Comparison of ENCODE assay signal across 7 cellular contexts in the genomic region with DNA sequence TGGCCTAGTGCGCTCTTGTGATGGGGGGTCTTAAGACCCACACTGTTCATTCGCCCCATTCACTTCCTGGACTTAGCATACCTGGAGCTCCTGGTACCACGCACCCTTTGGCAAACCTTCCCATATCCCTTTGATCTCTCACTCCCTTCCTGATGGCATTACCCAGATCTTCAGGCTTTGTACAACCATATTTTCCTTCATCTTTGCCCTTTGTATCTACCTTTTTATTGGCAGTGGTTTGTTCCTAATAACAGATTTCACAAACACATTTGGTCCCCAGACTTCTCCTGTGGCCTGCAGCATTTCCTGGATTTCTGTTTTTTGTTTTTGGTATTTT. TPM values are rescaled to one million over a fixed set of nuclear protein-coding genes. Genes with fewer than 3 reads are reported as not detected.
A peak's percentile ranks its signal among the peaks of the same experiment; 100 is the strongest.
DNase-seq lines count a peak whose midpoint lies in the region; ATAC-seq and TF ChIP-seq lines count a peak whose summit lies in the region.
"Had no signal": no experiment of that assay in that cellular context is flagged by ENCODE, and none has a peak within 500 bp of the region (broad histone marks: within the 10 kb centered on the region; RNA-seq: fewer than 3 reads in every experiment).

No MANE protein-coding gene starts in this region.

- 84 to 92% (median 85%) methylated on average over 3 of the region's 3 CpGs for WGBS in adrenal gland, 4 donors

- no peak overlapping the region for H3K4me3 ChIP-seq in adrenal gland

- H3K36me3 ChIP-seq in adrenal gland (replicated peaks in 1 of 2): no peaks in the 10 kb centered on the region

- H3K27ac ChIP-seq in adrenal gland (peak overlapping the region in 3 of 5 donors; percentile 22 to 74 (median 73)), temporal lobe (ENCODE audit: low read depth, low read length) (peak overlapping the region; percentile 82)

- H3K27me3 ChIP-seq in adrenal gland: no peaks in the 10 kb centered on the region

- no peak for TF ChIP-seq POLR2A in adrenal gland (IDR thresholded peaks at IDR 0.05)

- TF ChIP-seq CTCF in adrenal gland (IDR thresholded peaks at IDR 0.05): no peak

- intact Hi-C loops in adrenal gland (cut with DNase I): no loop called here
- intact Hi-C loops in left colon (cut with DNase I, micrococcal nuclease): no loop called here

- H3K9me3 ChIP-seq in adrenal gland (replicated peaks in 1 of 3): no peaks in the 10 kb centered on the region

- no peak for DNase-seq in adrenal gland
- no peak for DNase-seq in left colon
- DNase-seq in AG08395 (ENCODE audit: low spot score): no peak
- DNase-seq in DMS79 (lab: John Stamatoyannopoulos, UW): no peak
- DNase-seq: effector CD4-positive, alpha-beta T cell had no signal

- ATAC-seq in left colon: peak; percentile 78

- peaks cover 5 to 9% of the 10 kb centered on the region in 2 donors for H3K4me1 ChIP-seq in adrenal gland (replicated peaks in 1 of 2)

RNA-seq across cellular contexts. Expression of gene IFITM3, which starts 16.0 kb away (rescaled TPM):
- 100 to 1,000 TPM; 120 to 946 (median 395) TPM for total RNA-seq in adrenal gland
- polyA plus RNA-seq in adrenal gland: 1,000 to 10,000 TPM in 1 of 3 donors, 100 to 1,000 TPM in 2; 454 to 1,592 (median 502) TPM
- 100 to 1,000 TPM; 118 to 136 TPM for total RNA-seq in left colon
- 5.2 TPM for total RNA-seq in temporal lobe

RNA-seq across cellular contexts. Expression of gene IFITM1, which starts 22.8 kb away (rescaled TPM):
- total RNA-seq in adrenal gland (100 to 1,000 TPM in 3 of 8 donors, 10 to 100 TPM in 5; 52.8 to 238 (median 85.3) TPM), left colon (100 to 1,000 TPM in 1 of 2 donors, 10 to 100 TPM in 1; 85.6 to 127 TPM), temporal lobe (3.9 TPM)
- 100 to 1,000 TPM in 2 of 3 donors, 10 to 100 TPM in 1; 84.6 to 360 (median 139) TPM for polyA plus RNA-seq in adrenal gland

RNA-seq across cellular contexts. Expression of gene IFITM2, which starts 29.0 kb away (rescaled TPM):
- total RNA-seq in adrenal gland (100 to 1,000 TPM in 7 of 8 donors, 10 to 100 TPM in 1; 96.5 to 269 (median 190) TPM), left colon (100 to 1,000 TPM in 1 of 2 donors, 10 to 100 TPM in 1; 87.7 to 133 TPM), temporal lobe (2.0 TPM)
- 100 to 1,000 TPM; 290 to 835 (median 443) TPM for polyA plus RNA-seq in adrenal gland

RNA-seq across cellular contexts. Expression of gene B4GALNT4, which starts 32.7 kb away (rescaled TPM):
- total RNA-seq in adrenal gland: 1 to 10 TPM in 3 of 8 donors, under 1 TPM in 3, not detected in 2; 0.29 to 2.9 (median 0.99) TPM
- 10 to 100 TPM in 1 of 3 donors, 1 to 10 TPM in 1, under 1 TPM in 1; 0.15 to 30.3 (median 9.1) TPM for polyA plus RNA-seq in adrenal gland
- total RNA-seq in left colon: 1 to 10 TPM; 2.4 to 3.3 TPM
- total RNA-seq in temporal lobe: 67.6 TPM

RNA-seq across cellular contexts. Expression of gene IFITM5, which starts 37.3 kb away (rescaled TPM):
- total RNA-seq in adrenal gland (not detected), left colon (not detected), temporal lobe (not detected)
- not detected for polyA plus RNA-seq in adrenal gland
- total RNA-seq: G401 had no signal

Comparison
In these comparisons a context has a peak if more than half of its experiments do, and no peak if none do; other contexts are left out.
1. RNA of gene IFITM3, which starts 16.0 kb away (total RNA-seq): 120 to 946 TPM in adrenal gland and 118 to 136 TPM in left colon; 5.2 TPM in temporal lobe (single experiment); every median in the first group is over 10 times any median in the second.
2. RNA of gene IFITM1, which starts 22.8 kb away (total RNA-seq): 85.6 to 127 TPM in left colon and 52.8 to 238 TPM in adrenal gland; 3.9 TPM in temporal lobe (single experiment); every median in the first group is over 10 times any median in the second.
3. RNA of gene IFITM2, which starts 29.0 kb away (total RNA-seq): 96.5 to 269 TPM in adrenal gland and 87.7 to 133 TPM in left colon; 2.0 TPM in temporal lobe (single experiment); every median in the first group is over 10 times any median in the second.